ENCODE assay signal across 8 cellular contexts in genomic region chr7:119957335-119957734, GRCh38.
"Had no signal": no experiment of that assay in that cellular context is flagged by ENCODE, and none has a peak within 500 bp of the region (broad histone marks: within the 10 kb centered on the region; RNA-seq: fewer than 3 reads in every experiment).

No MANE protein-coding gene starts in this region.

- ATAC-seq: GM23338, HepG2, K562 had no signal

- DNase-seq: H9, HCEC 1CT, HFFc6, IMR-90 had no signal

- H2AFZ ChIP-seq: GM23338 had no signal

- H3K27ac ChIP-seq: HL-60 had no signal

- H3K4me3 ChIP-seq: GM23338, K562 had no signal

- H3K4me3 Mint-ChIP-seq: GM23338, H9, HFFc6 had no signal

- H3K4me1 Mint-ChIP-seq: H9 had no signal

- H3K27ac Mint-ChIP-seq: GM23338, H9, HFFc6 had no signal

- H3K9me3 Mint-ChIP-seq: GM23338, H9, HFFc6 had no signal

- H3K4me2 ChIP-seq: GM23338 had no signal
